ENCODE assay signal across 8 cellular contexts in the genomic region with DNA sequence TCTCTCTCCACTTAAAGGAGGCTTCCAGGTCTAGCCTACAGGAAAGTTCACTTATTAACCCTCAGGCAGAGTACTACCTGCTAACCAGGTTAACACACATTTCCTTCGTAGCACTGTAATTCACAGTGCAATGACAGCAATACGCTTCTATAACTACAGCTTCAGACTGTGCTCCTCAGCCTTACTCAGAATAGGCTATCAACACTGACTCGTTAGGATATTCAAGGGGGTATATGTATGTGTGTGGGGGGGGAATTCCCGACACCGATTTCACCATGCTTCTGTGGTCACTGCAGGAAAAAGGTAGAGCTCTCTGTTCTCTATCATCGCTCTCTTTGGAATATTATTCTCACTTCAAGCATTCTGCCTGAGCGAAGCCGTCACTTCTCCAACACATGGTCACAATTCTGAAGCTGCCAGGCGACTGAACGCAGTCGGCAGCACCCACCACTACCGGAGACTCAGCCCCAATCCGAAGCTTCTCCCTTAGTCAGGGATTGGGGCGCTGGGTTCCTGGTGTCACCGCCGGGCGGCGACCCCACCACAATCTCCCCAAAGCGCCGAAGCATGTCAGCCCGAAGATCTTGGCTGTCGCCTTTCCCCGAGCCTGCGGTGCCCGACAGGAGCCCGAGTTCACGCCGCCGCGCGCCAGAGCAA.
A peak's percentile ranks its signal among the peaks of the same experiment; 100 is the strongest.
DNase-seq lines count a peak whose midpoint lies in the region; ATAC-seq and TF ChIP-seq lines count a peak whose summit lies in the region.

No MANE protein-coding gene starts in this region.

- H3K27me3 ChIP-seq in effector memory CD4-positive, alpha-beta T cell (replicated peaks; ENCODE audit: control insufficient read depth, insufficient read depth, low read length, poor library complexity, severe bottlenecking), result no peaks in the 10 kb centered on the region

- H3K27ac Mint-ChIP-seq in nephron progenitor cell, result peak overlapping the region; percentile 100

- peaks cover 3% of the 10 kb centered on the region for H3K27me3 Mint-ChIP-seq in nephron progenitor cell (ENCODE audit: low read depth, poor library complexity)

- H3K4me3 ChIP-seq in effector memory CD4-positive, alpha-beta T cell (ENCODE audit: insufficient read depth, low read depth, low read length, poor library complexity, severe bottlenecking), result peak overlapping the region; percentile 83

- no peak for TF ChIP-seq CTCF in nephron progenitor cell (IDR thresholded peaks at IDR 0.05)

- H3K36me3 ChIP-seq in effector memory CD4-positive, alpha-beta T cell (ENCODE audit: control insufficient read depth, insufficient read depth, low read length), result peaks cover 14% of the 10 kb centered on the region

- H3K4me1 ChIP-seq in effector memory CD4-positive, alpha-beta T cell (ENCODE audit: control insufficient read depth, insufficient read depth, low read length, poor library complexity, severe bottlenecking), result peaks cover 13% of the 10 kb centered on the region

- H3K9me3 Mint-ChIP-seq in nephron progenitor cell, result no peaks in the 10 kb centered on the region

- H3K9me3 ChIP-seq in effector memory CD4-positive, alpha-beta T cell (ENCODE audit: control insufficient read depth, low read length), result no peaks in the 10 kb centered on the region

- H3K4me1 Mint-ChIP-seq in nephron progenitor cell, result peaks cover 45% of the 10 kb centered on the region

- peak; percentile 17 for ATAC-seq in GM18498 (IDR thresholded peaks at IDR 0.05; ENCODE audit: unreplicated experiment)
- ATAC-seq in HG02884 (IDR thresholded peaks at IDR 0.05; ENCODE audit: unreplicated experiment), result peak; percentile 13

- peak; percentile 5 for DNase-seq in SW480 (ENCODE audit: low spot score)
- DNase-seq in effector memory CD4-positive, alpha-beta T cell, result peak in 2 of 3 donors; percentile 27 to 34
- DNase-seq in nephron progenitor cell, result no peak
- no peak for DNase-seq in EL
- no peak for DNase-seq in germinal center (ENCODE audit: low spot score)
- no peak for DNase-seq in DMS153 treated with DMSO at 0.1 percent for 48 hours (lab: John Stamatoyannopoulos, UW; ENCODE audit: unreplicated experiment)

- H3K27ac ChIP-seq in effector memory CD4-positive, alpha-beta T cell (ENCODE audit: insufficient read depth, low read length, poor library complexity, severe bottlenecking), result peak overlapping the region; percentile 96

- peak overlapping the region; percentile 96 for H3K4me3 Mint-ChIP-seq in nephron progenitor cell

- peaks cover 18% of the 10 kb centered on the region for H3K36me3 Mint-ChIP-seq in nephron progenitor cell (ENCODE audit: low read depth)

Comparison
In these comparisons a context has a peak if more than half of its experiments do, and no peak if none do; other contexts are left out.
1. DNase-seq: peak in SW480 (single experiment) and effector memory CD4-positive, alpha-beta T cell (2 of 3); none in nephron progenitor cell (single experiment), EL (single experiment), germinal center (single experiment) and DMS153 treated with DMSO at 0.1 percent for 48 hours (single experiment).